11 cellular contexts compared by ENCODE assay signal in genomic region chr12:57152408-57153038, GRCh38. TPM values are rescaled to one million over a fixed set of nuclear protein-coding genes. Genes with fewer than 3 reads are reported as not detected.
DNase-seq lines count a peak whose midpoint lies in the region; ATAC-seq and TF ChIP-seq lines count a peak whose summit lies in the region.
"Had no signal": no experiment of that assay in that cellular context is flagged by ENCODE, and none has a peak within 500 bp of the region (broad histone marks: within the 10 kb centered on the region; RNA-seq: fewer than 3 reads in every experiment).

No MANE protein-coding gene starts in this region.

- intact Hi-C loops in right cardiac atrium (cut with DNase I), result no loop called here

- ATAC-seq in right cardiac atrium (peak; percentile 5 to 30), GM21825 (IDR thresholded peaks at IDR 0.05; ENCODE audit: unreplicated experiment) (no peak)
- ATAC-seq: stimulated activated naive CD8-positive, alpha-beta T cell treated with anti-CD3 and anti-CD28 coated beads, Interleukin-15, Interleukin-2, amounts not matched to agents 100 U/mL and 50 U/mL, for 24 hours had no signal

- H3K4me3 ChIP-seq in right cardiac atrium (ENCODE audit: low read length), result no peak overlapping the region
- no peak overlapping the region for H3K4me3 ChIP-seq in skin epidermis

- no peaks in the 10 kb centered on the region for H3K9me3 ChIP-seq in right cardiac atrium (ENCODE audit: control insufficient read depth, low read length)

- peaks cover 35% of the 10 kb centered on the region for H3K4me1 ChIP-seq in right cardiac atrium (ENCODE audit: control insufficient read depth, insufficient read depth, low read length)

- no peak overlapping the region for H3K4me3 Mint-ChIP-seq in brain

- WGBS in right cardiac atrium, result 50% methylated on average over 7 of the region's 7 CpGs

- H3K4me1 Mint-ChIP-seq in brain, result peaks cover 35% of the 10 kb centered on the region

- H3K27ac Mint-ChIP-seq in brain, result peak overlapping the region in 4 of 5 experiments; percentile 62 to 93 (median 90)

- no peaks in the 10 kb centered on the region for H3K27me3 Mint-ChIP-seq in brain

- peak; percentile 44 for DNase-seq in EL
- DNase-seq in right cardiac atrium, result peak; percentile 51 to 68 (median 66)
- no peak for DNase-seq in NCI-H1048 (lab: John Stamatoyannopoulos, UW)
- DNase-seq in activated CD4-positive, alpha-beta T cell treated with anti-CD3 and anti-CD28 coated beads for 48 hours, result no peak
- no peak for DNase-seq in activated T-cell treated with anti-CD3 and anti-CD28 coated beads, Interleukin-2, amount 50 U/mL, for 48 hours
- DNase-seq: DMS 273 treated with DMSO at 0.1 percent for 48 hours; stimulated activated naive CD8-positive, alpha-beta T cell treated with anti-CD3 and anti-CD28 coated beads, Interleukin-15, Interleukin-2, amounts not matched to agents 100 U/mL and 50 U/mL, for 24 hours had no signal

- H3K36me3 Mint-ChIP-seq in brain, result peaks cover 62% of the 10 kb centered on the region

- H3K27me3 ChIP-seq in right cardiac atrium (ENCODE audit: control insufficient read depth, insufficient read depth), result no peaks in the 10 kb centered on the region

- H3K27ac ChIP-seq in right cardiac atrium (ENCODE audit: low read length) (peak overlapping the region; percentile 68), skin epidermis (peak overlapping the region in 20 of 21 experiments; percentile 51 to 87 (median 76))

- TF ChIP-seq CTCF in brain (conservative IDR thresholded peaks at IDR 0.05), result no peak

- H3K9me3 Mint-ChIP-seq in brain, result no peaks in the 10 kb centered on the region

RNA-seq across cellular contexts. Expression of gene LRP1-AS, which starts 5.1 kb away (rescaled TPM):
- polyA plus RNA-seq in brain (ENCODE audit: insufficient read depth, low read depth, low replicate concordance) (not detected), right cardiac atrium (not detected)
- not detected for total RNA-seq in right cardiac atrium
- total RNA-seq: kidney epithelial cell had no signal

RNA-seq across cellular contexts. Expression of gene LRP1, which starts 24.2 kb away (rescaled TPM):
- 56.5 TPM for polyA plus RNA-seq in brain (ENCODE audit: insufficient read depth, low read depth, low replicate concordance)
- total RNA-seq in right cardiac atrium, result 100 to 1,000 TPM in 3 of 4 donors, 10 to 100 TPM in 1; 79.7 to 181 (median 154) TPM
- polyA plus RNA-seq in right cardiac atrium, result 55.0 TPM

RNA-seq across cellular contexts. Expression of gene STAT6, which starts 41.4 kb away (rescaled TPM):
- polyA plus RNA-seq in brain (ENCODE audit: insufficient read depth, low read depth, low replicate concordance) (8.8 TPM), right cardiac atrium (57.6 TPM)
- total RNA-seq in right cardiac atrium, result 10 to 100 TPM; 77.8 to 89.6 (median 83.6) TPM

Comparison
In these comparisons a context has a peak if more than half of its experiments do, and no peak if none do; other contexts are left out.
1. DNase-seq: peak in EL (single experiment) and right cardiac atrium (3 of 3); none in NCI-H1048 (single experiment), activated CD4-positive, alpha-beta T cell treated with anti-CD3 and anti-CD28 coated beads for 48 hours (single experiment) and activated T-cell treated with anti-CD3 and anti-CD28 coated beads, Interleukin-2, amount 50 U/mL, for 48 hours (0 of 2).